ENCODE assay signal across 8 cellular contexts in the genomic region with DNA sequence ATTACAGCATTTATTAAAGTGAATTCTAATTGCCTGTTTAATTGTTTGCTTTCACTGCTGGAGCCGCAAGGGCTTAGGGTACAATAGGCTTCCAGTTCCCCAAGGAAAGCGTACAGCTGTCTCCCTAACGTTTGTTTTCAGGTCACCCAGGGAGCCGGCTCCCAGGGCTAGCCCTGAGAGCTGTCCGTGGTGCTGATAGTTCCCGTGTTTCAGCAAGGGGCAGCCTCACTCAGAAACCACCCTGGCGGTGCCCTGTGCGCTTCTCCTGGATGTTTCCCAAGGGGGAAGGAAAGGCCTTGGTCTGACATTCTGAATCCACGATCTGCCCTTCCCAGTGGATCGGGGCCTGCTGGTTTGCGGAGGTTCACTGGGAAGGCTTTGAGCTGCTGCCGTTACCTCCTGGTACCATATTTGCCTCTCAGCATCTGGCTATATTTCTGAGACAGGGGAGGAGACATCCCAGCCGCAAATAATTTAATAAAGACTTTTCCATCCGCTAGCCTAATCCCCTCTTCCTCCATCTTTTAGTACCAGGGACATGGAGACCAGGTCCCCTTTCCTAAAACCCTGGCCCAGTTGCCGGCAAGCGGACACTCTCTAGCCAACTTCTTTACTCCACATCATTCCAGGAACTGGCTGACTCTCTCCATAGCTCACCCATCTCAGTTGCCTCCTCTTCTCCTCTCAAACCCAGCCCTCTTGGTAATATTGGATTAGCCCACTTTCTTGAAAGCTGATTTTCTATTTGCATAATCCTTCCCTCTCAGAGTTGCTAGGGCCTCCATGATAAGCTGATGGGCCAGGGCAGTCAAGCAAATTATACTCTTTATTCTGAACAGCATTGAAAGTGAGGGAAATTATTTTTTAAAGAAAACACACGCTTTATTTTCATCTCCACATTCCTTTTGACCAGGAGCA.
DNase-seq lines count a peak whose midpoint lies in the region; ATAC-seq and TF ChIP-seq lines count a peak whose summit lies in the region.

No MANE protein-coding gene starts in this region.

- H2AFZ ChIP-seq in osteoblast (ENCODE audit: low read length): no peak overlapping the region

- H3K36me3 ChIP-seq in osteoblast (ENCODE audit: insufficient read depth, low read length): no peaks in the 10 kb centered on the region

- ATAC-seq in GM19397 (IDR thresholded peaks at IDR 0.05; ENCODE audit: unreplicated experiment) (no peak), GM19328 (IDR thresholded peaks at IDR 0.05; ENCODE audit: unreplicated experiment) (no peak)

- DNase-seq in GM13977 (ENCODE audit: low spot score) (peak; percentile 41), NCI-H1092 treated with DMSO at 0.1 percent for 48 hours (lab: John Stamatoyannopoulos, UW) (peak; percentile 68), amniotic epithelial cell (ENCODE audit: low read depth) (peak; percentile 2), medulla oblongata (ENCODE audit: extremely low spot score) (peak; percentile 20), osteoblast (ENCODE audit: insufficient read length, low spot score, missing footprints) (no peak)
- DNase-seq in activated CD4-positive, CD25-positive, alpha-beta regulatory T cell (lab: John Stamatoyannopoulos, UW): no peak

- no peak overlapping the region for H3K4me2 ChIP-seq in osteoblast (ENCODE audit: insufficient read depth, low read length)

- no peak for TF ChIP-seq CTCF in GM13977 (IDR thresholded peaks at IDR 0.05; ENCODE audit: extremely low read depth, insufficient read depth, missing control alignments)
- no peak for TF ChIP-seq CTCF in osteoblast (IDR thresholded peaks at IDR 0.05; ENCODE audit: extremely low read depth, low read depth, low read length)

- H3K79me2 ChIP-seq in osteoblast (ENCODE audit: insufficient read depth, low read length): no peaks in the 10 kb centered on the region

- no peaks in the 10 kb centered on the region for H3K9me3 ChIP-seq in osteoblast (ENCODE audit: low read depth, low read length)

- no peaks in the 10 kb centered on the region for H3K4me1 ChIP-seq in osteoblast (ENCODE audit: insufficient read depth, low read length)

- no peaks in the 10 kb centered on the region for H4K20me1 ChIP-seq in osteoblast (ENCODE audit: insufficient read depth, low read length)

- in situ Hi-C loops in GM13977 (cut with MboI; ENCODE audit: low pct_unique_long_range_greater_than_20kb, low sequenced_read_pairs, unreplicated experiment): no loop called here

- no peaks in the 10 kb centered on the region for H3K27me3 ChIP-seq in osteoblast (ENCODE audit: insufficient read depth, low read length)

- no peak overlapping the region for H3K4me3 ChIP-seq in osteoblast (ENCODE audit: insufficient read depth, low read length)

- no peak overlapping the region for H3K27ac ChIP-seq in osteoblast (ENCODE audit: low read depth, low read length)

Comparison
In these comparisons a context has a peak if more than half of its experiments do, and no peak if none do; other contexts are left out.
1. DNase-seq: peak in GM13977 (single experiment), NCI-H1092 treated with DMSO at 0.1 percent for 48 hours (single experiment), amniotic epithelial cell (single experiment) and medulla oblongata (single experiment); none in osteoblast (single experiment) and activated CD4-positive, CD25-positive, alpha-beta regulatory T cell (0 of 4).